14 cellular contexts compared by ENCODE assay signal in the genomic region with DNA sequence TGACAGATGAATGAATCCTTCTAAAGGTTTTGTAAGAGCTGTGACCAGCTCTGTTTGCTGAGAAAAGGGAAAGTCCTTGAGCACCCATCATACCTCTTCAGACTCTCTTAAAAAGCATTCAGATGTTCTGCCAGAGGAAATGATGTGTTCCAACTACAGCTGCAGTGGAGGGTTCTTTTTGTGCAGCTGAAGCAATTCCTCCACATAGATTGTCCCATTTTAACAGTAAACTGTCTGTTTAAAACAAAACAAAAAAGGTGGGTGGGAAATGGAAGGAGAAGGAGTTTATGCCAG.
A peak's percentile ranks its signal among the peaks of the same experiment; 100 is the strongest.
DNase-seq lines count a peak whose midpoint lies in the region; ATAC-seq and TF ChIP-seq lines count a peak whose summit lies in the region.
"Had no signal": no experiment of that assay in that cellular context is flagged by ENCODE, and none has a peak within 500 bp of the region (broad histone marks: within the 10 kb centered on the region; RNA-seq: fewer than 3 reads in every experiment).

No MANE protein-coding gene starts in this region.

- no peak overlapping the region for H3K4me3 ChIP-seq in gastroesophageal sphincter
- H3K4me3 ChIP-seq: mucosa of descending colon had no signal

- peak overlapping the region; percentile 6 for H3K4me3 Mint-ChIP-seq in stimulated activated naive CD8-positive, alpha-beta T cell treated with anti-CD3 and anti-CD28 coated beads, Interleukin-15, Interleukin-2, amounts not matched to agents 100 ng/mL and 50 ng/mL, for 24 hours
- no peak overlapping the region for H3K4me3 Mint-ChIP-seq in activated naive CD8-positive, alpha-beta T cell treated with anti-CD3 and anti-CD28 coated beads for 36 hours

- no peak for TF ChIP-seq POLR2A in gastroesophageal sphincter (IDR thresholded peaks at IDR 0.05)

- no peaks in the 10 kb centered on the region for H3K36me3 ChIP-seq in gastroesophageal sphincter
- H3K36me3 ChIP-seq: tibial nerve had no signal

- H3K27me3 Mint-ChIP-seq in stimulated activated naive CD8-positive, alpha-beta T cell treated with anti-CD3 and anti-CD28 coated beads, Interleukin-15, Interleukin-2, amounts not matched to agents 100 ng/mL and 50 ng/mL, for 24 hours, result no peaks in the 10 kb centered on the region
- peaks cover 4% of the 10 kb centered on the region for H3K27me3 Mint-ChIP-seq in activated naive CD8-positive, alpha-beta T cell treated with anti-CD3 and anti-CD28 coated beads for 36 hours

- H3K27ac ChIP-seq in gastroesophageal sphincter, result peak overlapping the region in 3 of 4 donors; percentile 1 to 72 (median 71)

- H3K27me3 ChIP-seq in gastroesophageal sphincter, result no peaks in the 10 kb centered on the region
- H3K27me3 ChIP-seq: tibial nerve had no signal

- H3K4me1 Mint-ChIP-seq in stimulated activated naive CD8-positive, alpha-beta T cell treated with anti-CD3 and anti-CD28 coated beads, Interleukin-15, Interleukin-2, amounts not matched to agents 100 ng/mL and 50 ng/mL, for 24 hours (ENCODE audit: low read depth), result peaks cover 14% of the 10 kb centered on the region
- H3K4me1 Mint-ChIP-seq in activated naive CD8-positive, alpha-beta T cell treated with anti-CD3 and anti-CD28 coated beads for 36 hours, result peaks cover 5% of the 10 kb centered on the region

- no peaks in the 10 kb centered on the region for H3K36me3 Mint-ChIP-seq in stimulated activated naive CD8-positive, alpha-beta T cell treated with anti-CD3 and anti-CD28 coated beads, Interleukin-15, Interleukin-2, amounts not matched to agents 100 ng/mL and 50 ng/mL, for 24 hours (ENCODE audit: low read depth)
- H3K36me3 Mint-ChIP-seq in activated naive CD8-positive, alpha-beta T cell treated with anti-CD3 and anti-CD28 coated beads for 36 hours, result no peaks in the 10 kb centered on the region

- TF ChIP-seq EP300 in gastroesophageal sphincter (IDR thresholded peaks at IDR 0.05), result no peak

- no peak for TF ChIP-seq CTCF in gastroesophageal sphincter (IDR thresholded peaks at IDR 0.05)

- H3K4me1 ChIP-seq in gastroesophageal sphincter, result peaks cover 24 to 80% (median 29%) of the 10 kb centered on the region in 3 donors

- H3K9me3 ChIP-seq in gastroesophageal sphincter, result no peaks in the 10 kb centered on the region
- H3K9me3 ChIP-seq: mucosa of descending colon, tibial nerve had no signal

- H3K9me3 Mint-ChIP-seq in stimulated activated naive CD8-positive, alpha-beta T cell treated with anti-CD3 and anti-CD28 coated beads, Interleukin-15, Interleukin-2, amounts not matched to agents 100 ng/mL and 50 ng/mL, for 24 hours, result no peaks in the 10 kb centered on the region
- no peaks in the 10 kb centered on the region for H3K9me3 Mint-ChIP-seq in activated naive CD8-positive, alpha-beta T cell treated with anti-CD3 and anti-CD28 coated beads for 36 hours

- no peak for DNase-seq in stimulated activated naive CD8-positive, alpha-beta T cell treated with anti-CD3 and anti-CD28 coated beads, Interleukin-15, Interleukin-2, amounts not matched to agents 100 U/mL and 50 U/mL, for 24 hours
- peak; percentile 80 for DNase-seq in NCI-H187 treated with DMSO at 0.1 percent for 48 hours (lab: John Stamatoyannopoulos, UW)
- DNase-seq in AML-193 (lab: John Stamatoyannopoulos, UW), result no peak
- no peak for DNase-seq in activated naive CD8-positive, alpha-beta T cell treated with anti-CD3 and anti-CD28 coated beads for 36 hours
- DNase-seq in DMS153 treated with DMSO at 0.1 percent for 48 hours (lab: John Stamatoyannopoulos, UW; ENCODE audit: unreplicated experiment), result no peak
- DNase-seq: DMS53, KG1, mucosa of descending colon, PC-3, T-helper 9 cell had no signal

- no peak overlapping the region for H3K27ac Mint-ChIP-seq in stimulated activated naive CD8-positive, alpha-beta T cell treated with anti-CD3 and anti-CD28 coated beads, Interleukin-15, Interleukin-2, amounts not matched to agents 100 ng/mL and 50 ng/mL, for 24 hours
- no peak overlapping the region for H3K27ac Mint-ChIP-seq in activated naive CD8-positive, alpha-beta T cell treated with anti-CD3 and anti-CD28 coated beads for 36 hours

- no peak for ATAC-seq in stimulated activated naive CD8-positive, alpha-beta T cell treated with anti-CD3 and anti-CD28 coated beads, Interleukin-15, Interleukin-2, amounts not matched to agents 100 U/mL and 50 U/mL, for 24 hours
- ATAC-seq in gastroesophageal sphincter, result peak; percentile 52
- no peak for ATAC-seq in GM21526 (IDR thresholded peaks at IDR 0.05; ENCODE audit: low FRiP score, unreplicated experiment)
- ATAC-seq: mucosa of descending colon, PC-3 had no signal
